12 cellular contexts compared by ENCODE assay signal in genomic region chr14:75184447-75184846, GRCh38. TPM values are rescaled to one million over a fixed set of nuclear protein-coding genes. Genes with fewer than 3 reads are reported as not detected.
DNase-seq lines count a peak whose midpoint lies in the region; ATAC-seq and TF ChIP-seq lines count a peak whose summit lies in the region.
"Had no signal": no experiment of that assay in that cellular context is flagged by ENCODE, and none has a peak within 500 bp of the region (broad histone marks: within the 10 kb centered on the region; RNA-seq: fewer than 3 reads in every experiment).

No MANE protein-coding gene starts in this region.

- DNase-seq in stimulated activated naive CD8-positive, alpha-beta T cell treated with anti-CD3 and anti-CD28 coated beads, Interleukin-15, Interleukin-2, amounts not matched to agents 100 U/mL and 50 U/mL, for 24 hours, result no peak
- DNase-seq in stimulated activated naive CD8-positive, alpha-beta T cell treated with anti-CD3 and anti-CD28 coated beads, Interleukin-15, amount 100 ng/mL, for 72 hours, result no peak
- peak; percentile 75 for DNase-seq in SIG-M5 (lab: John Stamatoyannopoulos, UW)
- DNase-seq in fibroblast of villous mesenchyme (ENCODE audit: low read depth), result peak; percentile 58
- DNase-seq in aorta, result no peak
- DNase-seq in NCI-H128 (lab: John Stamatoyannopoulos, UW; ENCODE audit: unreplicated experiment), result no peak
- DNase-seq in dorsolateral prefrontal cortex, result no peak
- DNase-seq in mucosa of gallbladder (ENCODE audit: low spot score), result no peak
- DNase-seq: activated T-cell treated with anti-CD3 and anti-CD28 coated beads, Interleukin-2, amount 50 U/mL, for 24 hours; NCI-H2029 treated with DMSO at 0.1 percent for 48 hours; SW 1271 had no signal

- H3K27me3 ChIP-seq in aorta (ENCODE audit: control insufficient read depth in 1 of 2, insufficient read depth in 2 of 2, low read length in 1 of 2) (no peaks in the 10 kb centered on the region), dorsolateral prefrontal cortex (no peaks in the 10 kb centered on the region)
- H3K27me3 ChIP-seq: neural progenitor cell had no signal

- no peaks in the 10 kb centered on the region for H3K9me3 Mint-ChIP-seq in stimulated activated naive CD8-positive, alpha-beta T cell treated with anti-CD3 and anti-CD28 coated beads, Interleukin-15, amount 100 ng/mL, for 72 hours
- H3K9me3 Mint-ChIP-seq: activated T-cell treated with anti-CD3 and anti-CD28 coated beads, Interleukin-2, amount 50 U/mL, for 24 hours had no signal

- H3K4me3 ChIP-seq in fibroblast of villous mesenchyme (ENCODE audit: low read depth, low read length) (no peak overlapping the region), aorta (ENCODE audit: low read length in 2 of 2) (no peak overlapping the region), dorsolateral prefrontal cortex (no peak overlapping the region)
- H3K4me3 ChIP-seq: neural progenitor cell had no signal

- peaks cover 17% of the 10 kb centered on the region for H3K27me3 Mint-ChIP-seq in stimulated activated naive CD8-positive, alpha-beta T cell treated with anti-CD3 and anti-CD28 coated beads, Interleukin-15, amount 100 ng/mL, for 72 hours

- no peak overlapping the region for H3K27ac Mint-ChIP-seq in stimulated activated naive CD8-positive, alpha-beta T cell treated with anti-CD3 and anti-CD28 coated beads, Interleukin-15, amount 100 ng/mL, for 72 hours
- H3K27ac Mint-ChIP-seq: activated T-cell treated with anti-CD3 and anti-CD28 coated beads, Interleukin-2, amount 50 U/mL, for 24 hours; neural progenitor cell had no signal

- TF ChIP-seq CTCF in fibroblast of villous mesenchyme (IDR thresholded peaks at IDR 0.05; ENCODE audit: insufficient read depth, low read depth, low read length) (no peak), dorsolateral prefrontal cortex (IDR thresholded peaks at IDR 0.05 in 54 of 56, conservative IDR thresholded peaks at IDR 0.05 in 2 of 56; ENCODE audit: low read depth in 1 of 56, partially characterized antibody in 56 of 56) (no peak)

- intact Hi-C loops in aorta (cut with DNase I) (loop anchor here (5.0 kb wide), 3 partner anchors 53 to 93 kb away; partner anchors contain the start of gene FOS (in 1 of the 2)), dorsolateral prefrontal cortex (cut with DNase I) (loop anchor here (5.0 kb wide), 2 partner anchors 48 to 68 kb away; no protein-coding TSS in a partner anchor)

- H3K9me3 ChIP-seq in aorta (ENCODE audit: control insufficient read depth, low read length), result no peaks in the 10 kb centered on the region

- 28 to 31% methylated on average over 3 of the region's 3 CpGs for WGBS in aorta, 2 donors

- H3K27ac ChIP-seq in aorta (ENCODE audit: low read depth in 1 of 2, low read length in 2 of 2) (peak overlapping the region; percentile 23 to 96), dorsolateral prefrontal cortex (no peak overlapping the region)
- H3K27ac ChIP-seq: neural progenitor cell had no signal

- no peaks in the 10 kb centered on the region for H3K4me1 ChIP-seq in aorta (ENCODE audit: control insufficient read depth in 1 of 2, insufficient read depth in 2 of 2, low read length in 2 of 2)

- peak; percentile 40 for ATAC-seq in stimulated activated naive CD8-positive, alpha-beta T cell treated with anti-CD3 and anti-CD28 coated beads, Interleukin-15, Interleukin-2, amounts not matched to agents 100 U/mL and 50 U/mL, for 24 hours
- no peak for ATAC-seq in stimulated activated naive CD8-positive, alpha-beta T cell treated with anti-CD3 and anti-CD28 coated beads, Interleukin-15, amount 100 ng/mL, for 72 hours
- ATAC-seq in aorta (ENCODE audit: low FRiP score), result peak; percentile 42

- H3K4me3 Mint-ChIP-seq in stimulated activated naive CD8-positive, alpha-beta T cell treated with anti-CD3 and anti-CD28 coated beads, Interleukin-15, amount 100 ng/mL, for 72 hours, result no peak overlapping the region
- H3K4me3 Mint-ChIP-seq: activated T-cell treated with anti-CD3 and anti-CD28 coated beads, Interleukin-2, amount 50 U/mL, for 24 hours; neural progenitor cell had no signal

- H3K4me1 Mint-ChIP-seq in stimulated activated naive CD8-positive, alpha-beta T cell treated with anti-CD3 and anti-CD28 coated beads, Interleukin-15, amount 100 ng/mL, for 72 hours, result peaks cover 5% of the 10 kb centered on the region

- no peaks in the 10 kb centered on the region for H3K36me3 ChIP-seq in aorta (ENCODE audit: control insufficient read depth in 1 of 2, insufficient read depth in 2 of 2, low read length in 1 of 2)
- H3K36me3 ChIP-seq: neural progenitor cell had no signal

RNA-seq across cellular contexts. Expression of gene TMED10, which starts 8.0 kb away (rescaled TPM):
- total RNA-seq in fibroblast of villous mesenchyme, result 215 and 279 TPM in 2 replicates
- 100 to 1,000 TPM; 249 to 277 TPM for total RNA-seq in aorta
- 100 to 1,000 TPM; 114 to 139 TPM for polyA plus RNA-seq in aorta
- total RNA-seq in dorsolateral prefrontal cortex, result 100 to 1,000 TPM; 120 to 287 (median 172) TPM
- 390 TPM for total RNA-seq in mucosa of gallbladder

RNA-seq across cellular contexts. Expression of gene NEK9, which starts 57.6 kb away (rescaled TPM):
- total RNA-seq in fibroblast of villous mesenchyme (32.0 and 39.3 TPM in 2 replicates), aorta (100 to 1,000 TPM in 1 of 2 donors, 10 to 100 TPM in 1; 75.9 to 104 TPM), dorsolateral prefrontal cortex (100 to 1,000 TPM in 7 of 120 experiments, 10 to 100 TPM in 113; 54.3 to 112 (median 74.8) TPM), mucosa of gallbladder (119 TPM)
- polyA plus RNA-seq in aorta, result 10 to 100 TPM; 19.5 to 47.7 TPM

Comparison
In these comparisons a context has a peak if more than half of its experiments do, and no peak if none do; other contexts are left out.
1. DNase-seq: peak in SIG-M5 (single experiment) and fibroblast of villous mesenchyme (single experiment); none in stimulated activated naive CD8-positive, alpha-beta T cell treated with anti-CD3 and anti-CD28 coated beads, Interleukin-15, Interleukin-2, amounts not matched to agents 100 U/mL and 50 U/mL, for 24 hours (single experiment), stimulated activated naive CD8-positive, alpha-beta T cell treated with anti-CD3 and anti-CD28 coated beads, Interleukin-15, amount 100 ng/mL, for 72 hours (0 of 2), aorta (0 of 2), NCI-H128 (single experiment), dorsolateral prefrontal cortex (0 of 10) and mucosa of gallbladder (single experiment).
2. H3K27ac ChIP-seq: peak in aorta (2 of 2); none in dorsolateral prefrontal cortex (0 of 59).